11 cellular contexts compared by ENCODE assay signal in the genomic region with DNA sequence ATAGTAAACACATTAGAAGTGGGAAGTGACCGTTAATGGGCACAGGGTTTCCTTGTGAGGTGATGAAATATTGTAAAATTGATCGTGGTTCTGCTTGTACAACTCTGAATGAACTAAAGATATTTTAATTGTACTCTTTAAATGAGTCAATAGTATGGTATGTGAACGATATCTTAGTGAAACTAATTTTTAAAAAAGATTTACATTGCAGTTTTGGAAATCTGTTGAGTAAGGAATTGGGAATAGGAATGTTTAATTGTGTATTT. TPM values are rescaled to one million over a fixed set of nuclear protein-coding genes. Genes with fewer than 3 reads are reported as not detected.
DNase-seq lines count a peak whose midpoint lies in the region; ATAC-seq and TF ChIP-seq lines count a peak whose summit lies in the region.
"Had no signal": no experiment of that assay in that cellular context is flagged by ENCODE, and none has a peak within 500 bp of the region (broad histone marks: within the 10 kb centered on the region; RNA-seq: fewer than 3 reads in every experiment).

No MANE protein-coding gene starts in this region.

- peak overlapping the region; percentile 92 for H3K4me2 ChIP-seq in GM23248 (ENCODE audit: unreplicated experiment)

- peaks cover 87% of the 10 kb centered on the region for H3K79me2 ChIP-seq in GM23248 (ENCODE audit: insufficient read depth)

- H3F3A ChIP-seq in GM23248 (ENCODE audit: insufficient read depth) = peaks cover 39% of the 10 kb centered on the region

- in situ Hi-C loops in GM23248 (cut with MboI) = no loop called here

- H3K4me1 Mint-ChIP-seq in activated T-helper 2 cell treated with anti-CD3 and anti-CD28 coated beads, Interferon-gamma antibody, Interleukin-2, Interleukin-4, amounts not matched to agents 10 μg/mL and 5 μg/mL and 100 μg/mL, durations not matched to agents 14 hours and 24 hours and 36 hours (ENCODE audit: low read depth) = peaks cover 43% of the 10 kb centered on the region

- H3K4me3 ChIP-seq in AG09309 (ENCODE audit: control insufficient read depth, low read depth, low read length) = peak overlapping the region; percentile 77
- H3K4me3 ChIP-seq in GM23248 = peak overlapping the region; percentile 77
- H3K4me3 ChIP-seq in kidney epithelial cell (ENCODE audit: low read depth, low read length) = peak overlapping the region; percentile 1
- peak overlapping the region in 1 of 12 donors; percentile 92 for H3K4me3 ChIP-seq in heart left ventricle

- H3K4me1 ChIP-seq in GM23248 (ENCODE audit: insufficient read depth) (peaks cover 20% of the 10 kb centered on the region), heart left ventricle (peaks cover 0 to 34% (median 19%) of the 10 kb centered on the region in 12 donors)

- no peak for TF ChIP-seq POLR2A in heart left ventricle (IDR thresholded peaks at IDR 0.05)

- H3K27ac ChIP-seq in GM23248 (peak overlapping the region; percentile 94), heart left ventricle (peak overlapping the region in 1 of 12 donors; percentile 98)

- no peaks in the 10 kb centered on the region for H3K27me3 Mint-ChIP-seq in activated T-helper 2 cell treated with anti-CD3 and anti-CD28 coated beads, Interferon-gamma antibody, Interleukin-2, Interleukin-4, amounts not matched to agents 10 μg/mL and 5 μg/mL and 100 μg/mL, durations not matched to agents 14 hours and 24 hours and 36 hours (ENCODE audit: low read depth)

- no peak for TF ChIP-seq CTCF in AG09309 (IDR thresholded peaks at IDR 0.05; ENCODE audit: control insufficient read depth, insufficient read depth, low read depth, low read length, missing control alignments)
- no peak for TF ChIP-seq CTCF in kidney epithelial cell (IDR thresholded peaks at IDR 0.05; ENCODE audit: insufficient read depth, low read length, poor library complexity, severe bottlenecking)
- no peak for TF ChIP-seq CTCF in heart left ventricle (IDR thresholded peaks at IDR 0.05)

- DNase-seq in AG09309 (ENCODE audit: low read depth) (no peak), GM23248 (peak; percentile 45), kidney epithelial cell (ENCODE audit: low read depth) (no peak), dedifferentiated amniotic fluid mesenchymal stem cell (ENCODE audit: extremely low spot score) (no peak), glomerular visceral epithelial cell (ENCODE audit: extremely low spot score) (no peak), heart left ventricle (no peak)
- DNase-seq in activated T-helper 2 cell treated with anti-CD3 and anti-CD28 coated beads, Interferon-gamma antibody, Interleukin-2, Interleukin-4, amounts not matched to agents 10 μg/mL and 5 μg/mL and 100 μg/mL, durations not matched to agents 14 hours and 24 hours and 36 hours (ENCODE audit: low spot score) = no peak
- no peak for DNase-seq in stimulated activated CD4-positive, alpha-beta T cell treated with anti-CD3 and anti-CD28 coated beads, Interleukin-1b, Interleukin-23, amount 100 ng/mL, for 48 hours
- DNase-seq: activated CD4-positive, alpha-beta T cell treated with anti-CD3 and anti-CD28 coated beads, Interleukin-2, amount 50 U/mL, for 48 hours; NCI-H1694; stimulated activated CD4-positive, alpha-beta T cell treated with anti-CD3 and anti-CD28 coated beads, Interleukin-15, amount 100 ng/mL, for 24 hours had no signal

- peaks cover 45% of the 10 kb centered on the region for H3K36me3 Mint-ChIP-seq in activated T-helper 2 cell treated with anti-CD3 and anti-CD28 coated beads, Interferon-gamma antibody, Interleukin-2, Interleukin-4, amounts not matched to agents 10 μg/mL and 5 μg/mL and 100 μg/mL, durations not matched to agents 14 hours and 24 hours and 36 hours (ENCODE audit: low read depth)

- no peak overlapping the region for H2AFZ ChIP-seq in GM23248

- ATAC-seq in heart left ventricle = no peak

- H3K9me3 Mint-ChIP-seq in activated T-helper 2 cell treated with anti-CD3 and anti-CD28 coated beads, Interferon-gamma antibody, Interleukin-2, Interleukin-4, amounts not matched to agents 10 μg/mL and 5 μg/mL and 100 μg/mL, durations not matched to agents 14 hours and 24 hours and 36 hours = no peaks in the 10 kb centered on the region

- H3K9me3 ChIP-seq in GM23248 (ENCODE audit: low read depth) (no peaks in the 10 kb centered on the region), heart left ventricle (no peaks in the 10 kb centered on the region)

- H3K27me3 ChIP-seq in GM23248 (replicated peaks; ENCODE audit: insufficient read depth) = no peaks in the 10 kb centered on the region
- no peaks in the 10 kb centered on the region for H3K27me3 ChIP-seq in kidney epithelial cell (ENCODE audit: control insufficient read depth, insufficient read depth, low read length)
- H3K27me3 ChIP-seq in heart left ventricle = no peaks in the 10 kb centered on the region

- peak overlapping the region; percentile 98 for H3K27ac Mint-ChIP-seq in activated T-helper 2 cell treated with anti-CD3 and anti-CD28 coated beads, Interferon-gamma antibody, Interleukin-2, Interleukin-4, amounts not matched to agents 10 μg/mL and 5 μg/mL and 100 μg/mL, durations not matched to agents 14 hours and 24 hours and 36 hours

- H3K9me2 ChIP-seq in GM23248 (ENCODE audit: insufficient read depth) = no peaks in the 10 kb centered on the region

- H3K9ac ChIP-seq in GM23248 = peak overlapping the region; percentile 95

- H3K4me3 Mint-ChIP-seq in activated T-helper 2 cell treated with anti-CD3 and anti-CD28 coated beads, Interferon-gamma antibody, Interleukin-2, Interleukin-4, amounts not matched to agents 10 μg/mL and 5 μg/mL and 100 μg/mL, durations not matched to agents 14 hours and 24 hours and 36 hours (ENCODE audit: low read depth) = peak overlapping the region; percentile 84

- H3K36me3 ChIP-seq in GM23248 (ENCODE audit: low read depth) (peaks cover 5% of the 10 kb centered on the region; the same call in 1 of the 2 replicates), kidney epithelial cell (ENCODE audit: control insufficient read depth, insufficient read depth, low read length) (no peaks in the 10 kb centered on the region), heart left ventricle (peaks cover 0 to 25% (median 9%) of the 10 kb centered on the region in 9 donors)

- intact Hi-C loops in activated T-helper 2 cell treated with anti-CD3 and anti-CD28 coated beads, Interferon-gamma antibody, Interleukin-2, Interleukin-4, amounts not matched to agents 10 μg/mL and 5 μg/mL and 100 μg/mL, durations not matched to agents 14 hours and 24 hours and 36 hours (cut with micrococcal nuclease) = loop anchor here (5.0 kb wide), 1 partner anchor 64 kb away; a partner anchor contains a TSS
- intact Hi-C loops in heart left ventricle (cut with DNase I) = loop anchor here in 3 of 10 donors (5.0 to 10.0 kb wide), 2 partner anchors 126 to 161 kb away; a partner anchor contains a TSS

- WGBS in GM23248 (ENCODE audit: low coverage in 1 of 2, low lambda C conversion rate in 2 of 2, missing lambda C conversion rate in 2 of 2), 2 experiments = 12 to 17% methylated on average over 3 of the region's 3 CpGs
- WGBS in heart left ventricle, 4 donors = 37 to 62% (median 49%) methylated on average over 3 of the region's 3 CpGs

- H4K20me1 ChIP-seq in GM23248 (ENCODE audit: insufficient read depth) = 0 out of 2 replicates have a peak, but pooled peaks cover 2% of the 10 kb centered on the region

RNA-seq across cellular contexts. Expression of a gene that starts 1.7 kb away (rescaled TPM):
- total RNA-seq in GM23248 (2014; rRNA removed; shearing (Covaris generic)) = 64.6 and 70.1 TPM in 2 replicates
- polyA plus RNA-seq in GM23248 (2016; fragmentation: Nextera tagmentation; extraction: Ambion mirVana) (54.1 and 59.0 TPM in 2 replicates), heart left ventricle (10 to 100 TPM; 11.9 to 27.7 TPM)
- total RNA-seq in activated T-helper 2 cell treated with anti-CD3 and anti-CD28 coated beads, Interferon-gamma antibody, Interleukin-2, Interleukin-4, amounts not matched to agents 10 μg/mL and 5 μg/mL and 100 μg/mL, durations not matched to agents 14 hours and 24 hours and 36 hours = 77.5 and 82.9 TPM in 2 replicates
- total RNA-seq in kidney epithelial cell (47.8 and 56.7 TPM in 2 replicates), heart left ventricle (10 to 100 TPM; 14.7 to 29.0 (median 20.1) TPM)

RNA-seq across cellular contexts. Expression of a gene that starts 36.8 kb away (rescaled TPM):
- 7.2 and 7.5 TPM in 2 replicates for total RNA-seq in GM23248 (2014; rRNA removed; shearing (Covaris generic))
- polyA plus RNA-seq in GM23248 (2016; fragmentation: Nextera tagmentation; extraction: Ambion mirVana) (9.0 and 9.4 TPM in 2 replicates), heart left ventricle (10 to 100 TPM; 10.1 to 30.9 TPM)
- 1.4 and 1.6 TPM in 2 replicates for total RNA-seq in activated T-helper 2 cell treated with anti-CD3 and anti-CD28 coated beads, Interferon-gamma antibody, Interleukin-2, Interleukin-4, amounts not matched to agents 10 μg/mL and 5 μg/mL and 100 μg/mL, durations not matched to agents 14 hours and 24 hours and 36 hours
- total RNA-seq in kidney epithelial cell (5.7 and 7.0 TPM in 2 replicates), heart left ventricle (10 to 100 TPM; 20.1 to 55.8 (median 26.3) TPM)
